In genomic region chr6:89122625-89123024, GRCh38 we compare ENCODE assay signal across 9 cellular contexts. TPM values are rescaled to one million over a fixed set of nuclear protein-coding genes. Genes with fewer than 3 reads are reported as not detected.
A peak's percentile ranks its signal among the peaks of the same experiment; 100 is the strongest.
DNase-seq lines count a peak whose midpoint lies in the region; ATAC-seq and TF ChIP-seq lines count a peak whose summit lies in the region.
"Had no signal": no experiment of that assay in that cellular context is flagged by ENCODE, and none has a peak within 500 bp of the region (broad histone marks: within the 10 kb centered on the region; RNA-seq: fewer than 3 reads in every experiment).

No MANE protein-coding gene starts in this region.

- H3K4me1 ChIP-seq in lower lobe of right lung, result no peaks in the 10 kb centered on the region
- H3K4me1 ChIP-seq: BLaER1 treated with 17β-estradiol and CSF1 and Interleukin-3, amounts not matched to agents 10 nM and 100 nM had no signal

- peak; percentile 15 for TF ChIP-seq CTCF in lower lobe of right lung (IDR thresholded peaks at IDR 0.05)

- intact Hi-C loops in lower lobe of right lung (cut with DNase I), result no loop called here

- no peak overlapping the region for H3K4me3 ChIP-seq in lower lobe of right lung
- H3K4me3 ChIP-seq: BLaER1 treated with 17β-estradiol and CSF1 and Interleukin-3, amounts not matched to agents 10 nM and 100 nM had no signal

- H3K36me3 ChIP-seq in lower lobe of right lung, result no peaks in the 10 kb centered on the region
- H3K36me3 ChIP-seq: BLaER1 treated with 17β-estradiol and CSF1 and Interleukin-3, amounts not matched to agents 10 nM and 100 nM had no signal

- H3K9me3 ChIP-seq in lower lobe of right lung, result no peaks in the 10 kb centered on the region

- H3K27me3 ChIP-seq in lower lobe of right lung (ENCODE audit: low read depth), result no peaks in the 10 kb centered on the region

- DNase-seq in NCI-H1436 (lab: John Stamatoyannopoulos, UW) (peak; percentile 43), NCI-H1436 treated with DMSO at 0.1 percent for 48 hours (lab: John Stamatoyannopoulos, UW) (no peak), H4 (ENCODE audit: low spot score) (peak; percentile 23), NCI-H69 (lab: John Stamatoyannopoulos, UW) (peak; percentile 72), cerebellar cortex (ENCODE audit: low spot score) (peak; percentile 71), lower lobe of right lung (no peak)

- ATAC-seq in lower lobe of right lung, result no peak
- no peak for ATAC-seq in GM18870 (IDR thresholded peaks at IDR 0.05; ENCODE audit: unreplicated experiment)
- ATAC-seq in HG03045 (IDR thresholded peaks at IDR 0.05; ENCODE audit: unreplicated experiment), result no peak

- H3K27ac ChIP-seq in lower lobe of right lung, result no peak overlapping the region
- H3K27ac ChIP-seq: BLaER1 treated with 17β-estradiol and CSF1 and Interleukin-3, amounts not matched to agents 10 nM and 100 nM had no signal

RNA-seq across cellular contexts. Expression of gene SRSF12, which starts 4.8 kb away (rescaled TPM):
- total RNA-seq in H4 (2014; rRNA removed; shearing (Covaris generic)), result not detected in 2 replicates
- not detected for total RNA-seq in lower lobe of right lung

RNA-seq across cellular contexts. Expression of gene PM20D2, which starts 23.2 kb away (rescaled TPM):
- 4.7 and 4.9 TPM in 2 replicates for total RNA-seq in H4 (2014; rRNA removed; shearing (Covaris generic))
- 8.1 TPM for total RNA-seq in lower lobe of right lung

RNA-seq across cellular contexts. Expression of gene PNRC1, which starts 42.1 kb away (rescaled TPM):
- total RNA-seq in H4 (2014; rRNA removed; shearing (Covaris generic)), result 22.7 and 24.3 TPM in 2 replicates
- total RNA-seq in lower lobe of right lung, result 198 TPM

Comparison
In these comparisons a context has a peak if more than half of its experiments do, and no peak if none do; other contexts are left out.
1. DNase-seq: peak in NCI-H1436 (single experiment), H4 (single experiment), NCI-H69 (single experiment) and cerebellar cortex (single experiment); none in NCI-H1436 treated with DMSO at 0.1 percent for 48 hours (single experiment) and lower lobe of right lung (single experiment).